In genomic region chr19:1646149-1646930, GRCh38 we compare ENCODE assay signal across 31 cellular contexts. TPM values are rescaled to one million over a fixed set of nuclear protein-coding genes. Genes with fewer than 3 reads are reported as not detected.
DNase-seq lines count a peak whose midpoint lies in the region; ATAC-seq, FAIRE-seq and TF ChIP-seq lines count a peak whose summit lies in the region.
"Had no signal": no experiment of that assay in that cellular context is flagged by ENCODE, and none has a peak within 500 bp of the region (broad histone marks: within the 10 kb centered on the region; RNA-seq: fewer than 3 reads in every experiment).

No MANE protein-coding gene starts in this region.

- H3K9me3 ChIP-seq in DOHH2 (ENCODE audit: control insufficient read depth, insufficient read depth, low read length) = no peaks in the 10 kb centered on the region
- no peaks in the 10 kb centered on the region for H3K9me3 ChIP-seq in H9 (ENCODE audit: control insufficient read depth, low read depth, low read length)
- no peaks in the 10 kb centered on the region for H3K9me3 ChIP-seq in GM12878 (replicated peaks; ENCODE audit: control insufficient read depth, insufficient read depth, low read length)
- H3K9me3 ChIP-seq in neuronal stem cell (replicated peaks in 1 of 2; ENCODE audit: control insufficient read depth in 2 of 2, insufficient read depth in 1 of 2, low read depth in 1 of 2, low read length in 2 of 2) = peaks cover 0 to 4% of the 10 kb centered on the region in 2 donors
- H3K9me3 ChIP-seq: psoas muscle had no signal

- no peak overlapping the region for H2BK12ac ChIP-seq in H9 (ENCODE audit: insufficient read length, low read depth, low read length)
- no peak overlapping the region for H2BK12ac ChIP-seq in neuronal stem cell (ENCODE audit: low read length)

- H3K23ac ChIP-seq in H9 (ENCODE audit: insufficient read length, low read depth, low read length) (no peak overlapping the region), neuronal stem cell (ENCODE audit: low read depth, low read length, poor library complexity) (peak overlapping the region; percentile 37)

- no peak overlapping the region for H3K4ac ChIP-seq in H9 (ENCODE audit: low read depth, low read length)
- H3K4ac ChIP-seq in neuronal stem cell (ENCODE audit: low read length) = no peak overlapping the region

- peaks cover 10 to 18% of the 10 kb centered on the region in 2 experiments for H3K4me1 Mint-ChIP-seq in H9
- H3K4me1 Mint-ChIP-seq in activated CD4-positive, alpha-beta memory T cell treated with anti-CD3 and anti-CD28 coated beads for 36 hours (ENCODE audit: low read depth) = peaks cover 27% of the 10 kb centered on the region

- in situ Hi-C loops in GM12878 (cut with MboI) = loop anchor here (5.0 kb wide), 1 partner anchor 39 kb away; the partner anchor contains the start of gene UQCR11

- no peak overlapping the region for H3T11ph ChIP-seq in H9 (ENCODE audit: low read length)

- no peak for FAIRE-seq in GM12878 (lab: Jason Lieb, UNC)
- FAIRE-seq: H54 had no signal

- no peak overlapping the region for H3K56ac ChIP-seq in H9 (ENCODE audit: insufficient read length, low read depth, low read length)

- H3K36me3 ChIP-seq in DOHH2 (ENCODE audit: control insufficient read depth, low read length) (peaks cover 97% of the 10 kb centered on the region), GM12878 (ENCODE audit: control insufficient read depth in 2 of 2, insufficient read depth in 2 of 2, low read length in 1 of 2) (peaks cover 11 to 24% of the 10 kb centered on the region in 2 experiments), neuronal stem cell (replicated peaks in 1 of 2; ENCODE audit: control insufficient read depth in 2 of 2, insufficient read depth in 2 of 2, low read length in 2 of 2) (peaks cover 73 to 89% of the 10 kb centered on the region in 2 donors)

- BruUV-seq in GM12878 (replicated peaks; lab: Mats Ljungman, UMichigan) = no TSS peak

- H3K9me2 ChIP-seq in DOHH2 (replicated peaks; ENCODE audit: control insufficient read depth, low read length) = no peaks in the 10 kb centered on the region

- H4K8ac ChIP-seq in H9 (replicated peaks; ENCODE audit: insufficient read length, low read depth, low read length) (no peak overlapping the region), neuronal stem cell (ENCODE audit: low read depth, low read length) (peak overlapping the region; percentile 65)

- H3K27ac Mint-ChIP-seq in H9 = peak overlapping the region in 2 of 3 experiments; percentile 18 to 70; a peak in 2 of 7 replicates
- no peak overlapping the region for H3K27ac Mint-ChIP-seq in activated CD4-positive, alpha-beta memory T cell treated with anti-CD3 and anti-CD28 coated beads for 36 hours
- H3K27ac Mint-ChIP-seq: activated naive CD8-positive, alpha-beta T cell treated with anti-CD3 and anti-CD28 coated beads for 36 hours; effector memory CD8-positive, alpha-beta T cell; type B pancreatic cell had no signal

- peaks cover 0 to 2% of the 10 kb centered on the region in 2 experiments; a peak in 3 of 5 replicates for H3K9me3 Mint-ChIP-seq in H9
- no peaks in the 10 kb centered on the region for H3K9me3 Mint-ChIP-seq in activated CD4-positive, alpha-beta memory T cell treated with anti-CD3 and anti-CD28 coated beads for 36 hours
- H3K9me3 Mint-ChIP-seq: activated naive CD8-positive, alpha-beta T cell treated with anti-CD3 and anti-CD28 coated beads for 36 hours; effector memory CD8-positive, alpha-beta T cell; type B pancreatic cell had no signal

- H2BK20ac ChIP-seq in H9 (ENCODE audit: low read depth, low read length, poor library complexity, severe bottlenecking) = no peak overlapping the region

- POLR2A ChIA-PET in GM12878 (lab: Charles Lee) = no interaction called here
- POLR2A ChIA-PET in activated CD4-positive, alpha-beta memory T cell treated with anti-CD3 and anti-CD28 coated beads for 36 hours (lab: Charles Lee) = no interaction called here

- H2AK5ac ChIP-seq in H9 (ENCODE audit: insufficient read length, low read length) (no peak overlapping the region), neuronal stem cell (ENCODE audit: low read depth, low read length) (no peak overlapping the region)

- H3K14ac ChIP-seq in H9 (ENCODE audit: insufficient read depth, low read length) = no peak overlapping the region
- H3K14ac ChIP-seq in neuronal stem cell (ENCODE audit: low read length) = no peak overlapping the region

- H3K9ac ChIP-seq in H9 (ENCODE audit: extremely low read depth, insufficient read length, low read length) = no peak overlapping the region
- H3K9ac ChIP-seq in GM12878 (ENCODE audit: control insufficient read depth, insufficient read depth, low read length) = no peak overlapping the region
- H3K9ac ChIP-seq in neuronal stem cell (ENCODE audit: low read depth, low read length, poor library complexity) = peak overlapping the region; percentile 12

- peaks cover 4% of the 10 kb centered on the region; the same call in 1 of the 2 replicates for H4K20me1 ChIP-seq in DOHH2 (ENCODE audit: control insufficient read depth, insufficient read depth, low read depth, low read length)
- no peaks in the 10 kb centered on the region for H4K20me1 ChIP-seq in H9 (ENCODE audit: control insufficient read depth, insufficient read depth, insufficient read length)
- H4K20me1 ChIP-seq in GM12878 (ENCODE audit: control insufficient read depth, insufficient read depth) = no peaks in the 10 kb centered on the region; the same call in 1 of the 2 replicates

- intact Hi-C loops in GM12878 (cut with micrococcal nuclease; ENCODE audit: unreplicated experiment) = loop anchor here (5.0 kb wide), 1 partner anchor 39 kb away; the partner anchor contains the start of gene UQCR11
- intact Hi-C loops in activated CD4-positive, alpha-beta memory T cell treated with anti-CD3 and anti-CD28 coated beads for 36 hours (cut with micrococcal nuclease) = no loop called here

- RAD21 ChIA-PET in GM12878 (lab: Charles Lee; ENCODE audit: unreplicated experiment) = no interaction called here

- H3K4me1 ChIP-seq in DOHH2 (ENCODE audit: control insufficient read depth, low read length) (peaks cover 41% of the 10 kb centered on the region), H9 (ENCODE audit: insufficient read depth, low read length) (no peaks in the 10 kb centered on the region), GM12878 (ENCODE audit: control insufficient read depth, insufficient read depth, low read length) (peaks cover 25% of the 10 kb centered on the region), neuronal stem cell (ENCODE audit: control insufficient read depth in 2 of 2, insufficient read depth in 1 of 2, low read depth in 1 of 2, low read length in 2 of 2) (peaks cover 4 to 7% of the 10 kb centered on the region in 2 donors)

- WGBS in H9 (ENCODE audit: extremely low coverage, insufficient read length, low lambda C conversion rate) = no CpG with 5 or more reads among the region's 41 CpGs
- WGBS in GM12878 (ENCODE audit: insufficient coverage, insufficient replicate concordance, low lambda C conversion rate, missing lambda C conversion rate) = 87% methylated on average over 40 of the region's 41 CpGs
- WGBS in neuronal stem cell (ENCODE audit: extremely low coverage in 2 of 2, insufficient read length in 2 of 2, insufficient replicate concordance in 1 of 2), 2 donors = no CpG with 5 or more reads among the region's 41 CpGs

- H2AFZ ChIP-seq in H9 (ENCODE audit: low read length) = no peak overlapping the region
- no peak overlapping the region for H2AFZ ChIP-seq in GM12878 (ENCODE audit: control insufficient read depth, low read depth, low read length)
- H2AFZ ChIP-seq in neuronal stem cell (ENCODE audit: low read length) = no peak overlapping the region

- ATAC-seq in GM12878 = no peak
- ATAC-seq: effector memory CD8-positive, alpha-beta T cell; psoas muscle; SK-N-SH treated with all-trans-retinoic acid at 6 μM for 48 hours had no signal

- H3K4me3 ChIP-seq in DOHH2 (ENCODE audit: low read length) (no peak overlapping the region), GM12878 (0 out of 2 replicates have a peak overlapping the region, but pooled peaks have one; percentile 91), neuronal stem cell (ENCODE audit: low read length in 2 of 2) (no peak overlapping the region)
- H3K4me3 ChIP-seq: coronary artery, psoas muscle had no signal

- SMC1A ChIA-PET in GM12878 (lab: Charles Lee; ENCODE audit: uncharacterized antibody, unreplicated experiment) = no interaction called here

- H3K36me3 Mint-ChIP-seq in H9 (ENCODE audit: insufficient read depth in 1 of 3, low read depth in 3 of 3) = peaks cover 41 to 83% (median 65%) of the 10 kb centered on the region in 3 experiments
- peaks cover 15% of the 10 kb centered on the region for H3K36me3 Mint-ChIP-seq in activated CD4-positive, alpha-beta memory T cell treated with anti-CD3 and anti-CD28 coated beads for 36 hours

- H4K5ac ChIP-seq in H9 (ENCODE audit: insufficient read length, low read depth, low read length) = no peak overlapping the region

- no peak overlapping the region for H2BK120ac ChIP-seq in H9 (ENCODE audit: low read depth, low read length, poor library complexity, severe bottlenecking)
- no peak overlapping the region for H2BK120ac ChIP-seq in neuronal stem cell (ENCODE audit: low read depth, low read length)

- H2BK5ac ChIP-seq in H9 (ENCODE audit: insufficient read length, low read length) = no peak overlapping the region
- H2BK5ac ChIP-seq in neuronal stem cell (ENCODE audit: low read length) = peak overlapping the region; percentile 11

- TF ChIP-seq CTCF in DOHH2 (IDR thresholded peaks at IDR 0.05; ENCODE audit: low read depth, low read length, poor library complexity, severe bottlenecking) = no peak
- TF ChIP-seq CTCF in H9 (conservative IDR thresholded peaks at IDR 0.05) = no peak
- TF ChIP-seq CTCF in GM12878 (IDR thresholded peaks at IDR 0.05 in 2 of 3, conservative IDR thresholded peaks at IDR 0.05 in 1 of 3; ENCODE audit: control insufficient read depth in 2 of 3, extremely low read depth in 1 of 3, insufficient read depth in 1 of 3, low read depth in 3 of 3, low read length in 3 of 3) = no peak

- H3K27me3 Mint-ChIP-seq in H9 (ENCODE audit: low read depth) = peaks cover 2% of the 10 kb centered on the region; the same call in 1 of the 2 replicates
- H3K27me3 Mint-ChIP-seq in activated CD4-positive, alpha-beta memory T cell treated with anti-CD3 and anti-CD28 coated beads for 36 hours = no peaks in the 10 kb centered on the region
- H3K27me3 Mint-ChIP-seq: activated naive CD8-positive, alpha-beta T cell treated with anti-CD3 and anti-CD28 coated beads for 36 hours; effector memory CD8-positive, alpha-beta T cell; type B pancreatic cell had no signal

- H3K79me1 ChIP-seq in H9 (ENCODE audit: insufficient read depth, low read depth, low read length, poor library complexity, severe bottlenecking) = peaks cover 9% of the 10 kb centered on the region
- peaks cover 55% of the 10 kb centered on the region for H3K79me1 ChIP-seq in neuronal stem cell (ENCODE audit: low read depth, low read length)

- DNase-seq in H9 (no peak), GM12878 (ENCODE audit: low read depth, low spot score) (no peak), neuronal stem cell (ENCODE audit: low spot score) (no peak), NCI-H1436 treated with DMSO at 0.1 percent for 48 hours (lab: John Stamatoyannopoulos, UW) (no peak)
- DNase-seq in activated CD4-positive, alpha-beta memory T cell treated with anti-CD3 and anti-CD28 coated beads for 36 hours = no peak
- DNase-seq in activated CD4-positive, CD25-positive, alpha-beta regulatory T cell (lab: John Stamatoyannopoulos, UW) = no peak
- DNase-seq: activated CD4-positive, alpha-beta T cell treated with anti-CD3 and anti-CD28 coated beads for 48 hours; activated effector memory CD4-positive, alpha-beta T cell treated with anti-CD3 and anti-CD28 coated beads, Interleukin-2, amount 50 U/mL, for 16 hours; activated naive CD8-positive, alpha-beta T cell treated with anti-CD3 and anti-CD28 coated beads for 36 hours; activated T-cell treated with anti-CD3 and anti-CD28 coated beads, Interleukin-2, amount 50 U/mL, for 1 hour; aorta; DMS79; effector memory CD8-positive, alpha-beta T cell; head of caudate nucleus; IMR-90; mesenchymal stem cell; NCI-H1092 treated with DMSO at 0.1 percent for 48 hours; NCI-H2029 treated with DMSO at 0.1 percent for 48 hours; NCI-H2227 treated with DMSO at 0.1 percent for 48 hours; NCI-H69; nucleus accumbens; psoas muscle; RPMI8226; stimulated activated CD8-positive, alpha-beta memory T cell treated with anti-CD3 and anti-CD28 coated beads, Interleukin-4, amount 100 ng/mL, for 48 hours; T-helper 2 cell had no signal

- peak; percentile 40 for TF ChIP-seq POLR2A in GM12878 (IDR thresholded peaks at IDR 0.05; ENCODE audit: low read depth, low read length)

- no peak for TF ChIP-seq EP300 in GM12878 (IDR thresholded peaks at IDR 0.05; ENCODE audit: borderline replicate concordance in 1 of 2, control insufficient read depth in 1 of 2, low read depth in 2 of 2, low read length in 2 of 2)

- H3F3A ChIP-seq in DOHH2 (ENCODE audit: control insufficient read depth, insufficient read depth) = peaks cover 19% of the 10 kb centered on the region

- H2BK15ac ChIP-seq in H9 (ENCODE audit: low read depth, low read length) (no peak overlapping the region), neuronal stem cell (ENCODE audit: low read length) (no peak overlapping the region)

- H3K27me3 ChIP-seq in DOHH2 (ENCODE audit: control insufficient read depth, low read length) (no peaks in the 10 kb centered on the region), H9 (ENCODE audit: insufficient read depth, low read length) (no peaks in the 10 kb centered on the region), GM12878 (replicated peaks in 1 of 2; ENCODE audit: control insufficient read depth in 2 of 2, insufficient read depth in 2 of 2, low read length in 1 of 2) (no peaks in the 10 kb centered on the region), neuronal stem cell (ENCODE audit: control insufficient read depth in 3 of 3, insufficient read depth in 3 of 3, low read depth in 1 of 3, low read length in 3 of 3) (no peaks in the 10 kb centered on the region)

- H3K4me2 ChIP-seq in DOHH2 (ENCODE audit: low read length) (no peak overlapping the region), H9 (ENCODE audit: insufficient read depth, insufficient read length, low read length) (no peak overlapping the region), GM12878 (ENCODE audit: control insufficient read depth, insufficient read depth) (peak overlapping the region; percentile 83; the same call in 1 of the 2 replicates), neuronal stem cell (ENCODE audit: insufficient read depth, low read length, poor library complexity, severe bottlenecking) (no peak overlapping the region)

- CTCF ChIA-PET in GM12878 (lab: Yijun Ruan, JAX) = no interaction called here
- CTCF ChIA-PET in activated CD4-positive, alpha-beta memory T cell treated with anti-CD3 and anti-CD28 coated beads for 36 hours (lab: Charles Lee) = no interaction called here

- H3K27ac ChIP-seq in DOHH2 (ENCODE audit: low read depth, low read length) = peak overlapping the region; percentile 93
- no peak overlapping the region for H3K27ac ChIP-seq in H9 (ENCODE audit: insufficient read length, low read depth, low read length)
- H3K27ac ChIP-seq in GM12878 (ENCODE audit: control insufficient read depth, insufficient read depth) = no peak overlapping the region; the same call in 1 of the 2 replicates
- H3K27ac ChIP-seq in neuronal stem cell (replicated peaks; ENCODE audit: low read length) = no peak overlapping the region
- H3K27ac ChIP-seq: coronary artery, psoas muscle had no signal

- H3K79me2 ChIP-seq in DOHH2 (ENCODE audit: control insufficient read depth, low read length) = peaks cover 100% of the 10 kb centered on the region
- H3K79me2 ChIP-seq in H9 (ENCODE audit: insufficient read depth, low read length) = peaks cover 9% of the 10 kb centered on the region; the same call in 1 of the 2 replicates
- H3K79me2 ChIP-seq in GM12878 (ENCODE audit: control insufficient read depth, insufficient read depth, low read length) = peaks cover 53% of the 10 kb centered on the region

- H3K4me3 Mint-ChIP-seq in H9 = no peak overlapping the region
- no peak overlapping the region for H3K4me3 Mint-ChIP-seq in activated CD4-positive, alpha-beta memory T cell treated with anti-CD3 and anti-CD28 coated beads for 36 hours
- H3K4me3 Mint-ChIP-seq: activated naive CD8-positive, alpha-beta T cell treated with anti-CD3 and anti-CD28 coated beads for 36 hours; CD14-positive monocyte; effector memory CD8-positive, alpha-beta T cell; type B pancreatic cell had no signal

- H3K23me2 ChIP-seq in H9 (ENCODE audit: insufficient read length, low read depth, low read length, poor library complexity, severe bottlenecking) = peaks cover 5% of the 10 kb centered on the region

- H3K18ac ChIP-seq in H9 (ENCODE audit: insufficient read length, low read depth, low read length) (no peak overlapping the region), neuronal stem cell (ENCODE audit: low read length) (no peak overlapping the region)

- no peak for TF ChIP-seq RAD21 in GM12878 (IDR thresholded peaks at IDR 0.05; ENCODE audit: insufficient read depth, low read depth, low read length)

- H4K91ac ChIP-seq in H9 (ENCODE audit: insufficient read length, low read depth, low read length) (no peak overlapping the region), neuronal stem cell (ENCODE audit: low read depth, low read length, poor library complexity) (no peak overlapping the region)

RNA-seq across cellular contexts. Expression of gene TCF3, which starts 6.1 kb away (rescaled TPM):
- total RNA-seq in H9 (2021) (304 TPM in 2 replicates), GM12878 (2014; rRNA removed) (147 and 165 TPM in 2 replicates), GM12878 (2014; rRNA removed; fragmentation: Illumina TruSeq; extraction: Trizol) (65.3 and 81.4 TPM in 2 replicates), GM12878 (2021) (262 and 282 TPM in 2 replicates)
- 89.3 and 101 TPM in 2 replicates for total RNA-seq in GM12878 (2013; cell fraction: nucleolus; rRNA removed)
- polyA plus RNA-seq in GM12878 (2011; ENCODE audit: low read depth) = 129 TPM
- polyA plus RNA-seq in GM12878 (2011; rRNA removed) (52.4 and 65.0 TPM in 2 replicates), GM12878 (2014; fragmentation: Illumina TruSeq; extraction: Trizol) (32.7 and 76.5 TPM in 2 replicates), GM12878 (2014; fragmentation: Nextera tagmentation; extraction: Ambion mirVana) (10 to 100 TPM in 1 of 2 experiments, 1 to 10 TPM in 1; 6.7 to 24.0 TPM), GM12878 (2014; rRNA removed) (191 and 239 TPM in 2 replicates), GM12878 (2016; fragmentation: Nextera tagmentation; extraction: Ambion mirVana) (10 to 100 TPM; 50.6 to 58.3 TPM)
- polyA plus RNA-seq in GM12878 (2011; cell fraction: cytosol; rRNA removed) = 82.5 and 151 TPM in 2 replicates
- polyA plus RNA-seq in GM12878 (2011; cell fraction: nucleus; rRNA removed) = 292 and 390 TPM in 2 replicates
- 223 and 266 TPM in 2 replicates for polyA plus RNA-seq in GM12878 (2012)
- 24.4 and 53.7 TPM in 2 replicates for polyA minus RNA-seq in GM12878 (2011; rRNA and poly(A)+ RNA removed)
- polyA minus RNA-seq in GM12878 (2011; cell fraction: cytosol; rRNA and poly(A)+ RNA removed) = 50.1 and 67.3 TPM in 2 replicates
- polyA minus RNA-seq in GM12878 (2011; cell fraction: nucleus; rRNA and poly(A)+ RNA removed) = 29.3 and 52.0 TPM in 2 replicates
- 333 TPM for polyA plus RNA-seq in neuronal stem cell (2013, experiment 1 of 2)
- polyA plus RNA-seq in neuronal stem cell (2013, experiment 2 of 2) = 334 TPM
- 10 to 100 TPM; 88.9 to 95.5 TPM for total RNA-seq in activated CD4-positive, alpha-beta memory T cell treated with anti-CD3 and anti-CD28 coated beads for 36 hours

RNA-seq across cellular contexts. Expression of gene UQCR11, which starts 41.1 kb away (rescaled TPM):
- total RNA-seq in H9 (2021) (166 and 174 TPM in 2 replicates), GM12878 (2014; rRNA removed) (107 and 113 TPM in 2 replicates), GM12878 (2014; rRNA removed; fragmentation: Illumina TruSeq; extraction: Trizol) (28.6 and 30.2 TPM in 2 replicates), GM12878 (2021) (223 and 247 TPM in 2 replicates)
- total RNA-seq in GM12878 (2013; cell fraction: nucleolus; rRNA removed) = 26.2 and 28.8 TPM in 2 replicates
- 21.7 TPM for polyA plus RNA-seq in GM12878 (2011; ENCODE audit: low read depth)
- polyA plus RNA-seq in GM12878 (2011; rRNA removed) (191 and 219 TPM in 2 replicates), GM12878 (2014; fragmentation: Illumina TruSeq; extraction: Trizol) (15.8 and 29.0 TPM in 2 replicates), GM12878 (2014; fragmentation: Nextera tagmentation; extraction: Ambion mirVana) (100 to 1,000 TPM; 166 to 418 TPM), GM12878 (2014; rRNA removed) (146 and 157 TPM in 2 replicates), GM12878 (2016; fragmentation: Nextera tagmentation; extraction: Ambion mirVana) (100 to 1,000 TPM; 520 to 586 TPM)
- polyA plus RNA-seq in GM12878 (2011; cell fraction: cytosol; rRNA removed) = 138 and 274 TPM in 2 replicates
- 79.3 and 87.4 TPM in 2 replicates for polyA plus RNA-seq in GM12878 (2011; cell fraction: nucleus; rRNA removed)
- polyA plus RNA-seq in GM12878 (2012) = 111 and 143 TPM in 2 replicates
- polyA minus RNA-seq in GM12878 (2011; rRNA and poly(A)+ RNA removed) = 13.8 and 24.5 TPM in 2 replicates
- polyA minus RNA-seq in GM12878 (2011; cell fraction: cytosol; rRNA and poly(A)+ RNA removed) = 18.3 and 26.5 TPM in 2 replicates
- 12.0 and 23.8 TPM in 2 replicates for polyA minus RNA-seq in GM12878 (2011; cell fraction: nucleus; rRNA and poly(A)+ RNA removed)
- polyA plus RNA-seq in neuronal stem cell (2013, experiment 1 of 2) = 160 TPM
- polyA plus RNA-seq in neuronal stem cell (2013, experiment 2 of 2) = 160 TPM
- total RNA-seq in activated CD4-positive, alpha-beta memory T cell treated with anti-CD3 and anti-CD28 coated beads for 36 hours = 100 to 1,000 TPM; 266 to 277 TPM

RNA-seq across cellular contexts. Expression of gene MBD3, which starts 53.7 kb away (rescaled TPM):
- total RNA-seq in H9 (2021) = 126 and 128 TPM in 2 replicates
- total RNA-seq in GM12878 (2013; cell fraction: nucleolus; rRNA removed) = 37.4 and 45.4 TPM in 2 replicates
- 93.6 and 105 TPM in 2 replicates for total RNA-seq in GM12878 (2014; rRNA removed)
- total RNA-seq in GM12878 (2014; rRNA removed; fragmentation: Illumina TruSeq; extraction: Trizol) = 16.7 and 21.0 TPM in 2 replicates
- total RNA-seq in GM12878 (2021) = 95.9 and 107 TPM in 2 replicates
- polyA plus RNA-seq in GM12878 (2011; ENCODE audit: low read depth) = 8.0 TPM
- 10.2 and 21.8 TPM in 2 replicates for polyA plus RNA-seq in GM12878 (2011; rRNA removed)
- polyA plus RNA-seq in GM12878 (2011; cell fraction: cytosol; rRNA removed) = 40.6 and 75.9 TPM in 2 replicates
- 66.8 and 112 TPM in 2 replicates for polyA plus RNA-seq in GM12878 (2011; cell fraction: nucleus; rRNA removed)
- 39.0 and 47.6 TPM in 2 replicates for polyA plus RNA-seq in GM12878 (2012)
- 2.9 and 6.6 TPM in 2 replicates for polyA plus RNA-seq in GM12878 (2014; fragmentation: Illumina TruSeq; extraction: Trizol)
- 1 to 10 TPM in 1 of 2 experiments, under 1 TPM in 1; 0.13 to 1.7 TPM for polyA plus RNA-seq in GM12878 (2014; fragmentation: Nextera tagmentation; extraction: Ambion mirVana)
- polyA plus RNA-seq in GM12878 (2014; rRNA removed) = 91.0 and 117 TPM in 2 replicates
- polyA plus RNA-seq in GM12878 (2016; fragmentation: Nextera tagmentation; extraction: Ambion mirVana) = 10 to 100 TPM; 22.0 to 40.2 TPM
- 27.1 and 50.4 TPM in 2 replicates for polyA minus RNA-seq in GM12878 (2011; rRNA and poly(A)+ RNA removed)
- 25.1 and 31.5 TPM in 2 replicates for polyA minus RNA-seq in GM12878 (2011; cell fraction: cytosol; rRNA and poly(A)+ RNA removed)
- polyA minus RNA-seq in GM12878 (2011; cell fraction: nucleus; rRNA and poly(A)+ RNA removed) = 11.4 and 26.6 TPM in 2 replicates
- polyA plus RNA-seq in neuronal stem cell (2013, experiment 1 of 2) = 68.0 TPM
- polyA plus RNA-seq in neuronal stem cell (2013, experiment 2 of 2) = 64.2 TPM
- total RNA-seq in activated CD4-positive, alpha-beta memory T cell treated with anti-CD3 and anti-CD28 coated beads for 36 hours = 10 to 100 TPM; 67.7 to 71.4 TPM
